ENCODE assay signal across 26 cellular contexts in genomic region chr20:24489631-24490260, GRCh38. TPM values are rescaled to one million over a fixed set of nuclear protein-coding genes. Genes with fewer than 3 reads are reported as not detected.
A peak's percentile ranks its signal among the peaks of the same experiment; 100 is the strongest.
DNase-seq lines count a peak whose midpoint lies in the region; ATAC-seq and TF ChIP-seq lines count a peak whose summit lies in the region.
"Had no signal": no experiment of that assay in that cellular context is flagged by ENCODE, and none has a peak within 500 bp of the region (broad histone marks: within the 10 kb centered on the region; RNA-seq: fewer than 3 reads in every experiment).

No MANE protein-coding gene starts in this region.

- no peak for TF ChIP-seq CTCF in heart left ventricle (IDR thresholded peaks at IDR 0.05)

- no peak overlapping the region for H2BK15ac ChIP-seq in neuronal stem cell (ENCODE audit: low read length)

- peak; percentile 44 to 71 (median 58) for ATAC-seq in heart left ventricle
- ATAC-seq in HG02973 (IDR thresholded peaks at IDR 0.05; ENCODE audit: unreplicated experiment): no peak
- ATAC-seq in GM21526 (IDR thresholded peaks at IDR 0.05; ENCODE audit: low FRiP score, unreplicated experiment): no peak
- ATAC-seq: Panc1 had no signal

- no peak overlapping the region for H2AFZ ChIP-seq in neuronal stem cell (ENCODE audit: low read length)

- TF ChIP-seq POLR2A in heart left ventricle (IDR thresholded peaks at IDR 0.05): no peak

- 64 to 73% (median 67%) methylated on average over 9 of the region's 9 CpGs for WGBS in heart left ventricle, 4 donors
- no CpG with 5 or more reads among the region's 9 CpGs for WGBS in neuronal stem cell (ENCODE audit: extremely low coverage in 2 of 2, insufficient read length in 2 of 2, insufficient replicate concordance in 1 of 2), 2 donors

- H3K4ac ChIP-seq in neuronal stem cell (ENCODE audit: low read length): no peak overlapping the region

- no peaks in the 10 kb centered on the region for H3K36me3 ChIP-seq in BLaER1
- H3K36me3 ChIP-seq in heart left ventricle: no peaks in the 10 kb centered on the region
- peaks cover 0 to 7% of the 10 kb centered on the region in 2 donors for H3K36me3 ChIP-seq in neuronal stem cell (replicated peaks in 1 of 2; ENCODE audit: control insufficient read depth in 2 of 2, insufficient read depth in 2 of 2, low read length in 2 of 2)
- no peaks in the 10 kb centered on the region for H3K36me3 ChIP-seq in effector memory CD4-positive, alpha-beta T cell (ENCODE audit: control insufficient read depth, insufficient read depth, low read length)
- H3K36me3 ChIP-seq: HAP-1 had no signal

- no peak overlapping the region for H2BK12ac ChIP-seq in neuronal stem cell (ENCODE audit: low read length)

- no peaks in the 10 kb centered on the region for H3K27me3 ChIP-seq in BLaER1
- H3K27me3 ChIP-seq in heart left ventricle: no peaks in the 10 kb centered on the region
- no peaks in the 10 kb centered on the region for H3K27me3 ChIP-seq in neuronal stem cell (ENCODE audit: control insufficient read depth in 3 of 3, insufficient read depth in 3 of 3, low read depth in 1 of 3, low read length in 3 of 3)
- no peaks in the 10 kb centered on the region for H3K27me3 ChIP-seq in effector memory CD4-positive, alpha-beta T cell (replicated peaks; ENCODE audit: control insufficient read depth, insufficient read depth, low read length, poor library complexity, severe bottlenecking)

- H3K4me1 ChIP-seq in BLaER1: peaks cover 41% of the 10 kb centered on the region
- peaks cover 0 to 46% (median 6%) of the 10 kb centered on the region in 12 donors for H3K4me1 ChIP-seq in heart left ventricle
- peaks cover 0 to 18% of the 10 kb centered on the region in 2 donors for H3K4me1 ChIP-seq in neuronal stem cell (ENCODE audit: control insufficient read depth in 2 of 2, insufficient read depth in 1 of 2, low read depth in 1 of 2, low read length in 2 of 2)
- no peaks in the 10 kb centered on the region for H3K4me1 ChIP-seq in effector memory CD4-positive, alpha-beta T cell (ENCODE audit: control insufficient read depth, insufficient read depth, low read length, poor library complexity, severe bottlenecking)
- H3K4me1 ChIP-seq: HAP-1 had no signal

- H3K27ac ChIP-seq in BLaER1: no peak overlapping the region
- H3K27ac ChIP-seq in heart left ventricle: peak overlapping the region in 3 of 12 donors; percentile 16 to 19 (median 19)
- no peak overlapping the region for H3K27ac ChIP-seq in neuronal stem cell (replicated peaks; ENCODE audit: low read length)
- no peak overlapping the region for H3K27ac ChIP-seq in effector memory CD4-positive, alpha-beta T cell (ENCODE audit: insufficient read depth, low read length, poor library complexity, severe bottlenecking)
- H3K27ac ChIP-seq: KMS-11, RWPE1 had no signal

- no peak overlapping the region for H4K8ac ChIP-seq in neuronal stem cell (ENCODE audit: low read depth, low read length)

- H3K14ac ChIP-seq in neuronal stem cell (ENCODE audit: low read length): no peak overlapping the region

- no peak overlapping the region for H2BK5ac ChIP-seq in neuronal stem cell (ENCODE audit: low read length)

- DNase-seq in SK-N-DZ (ENCODE audit: low spot score) (peak; percentile 40), heart left ventricle (no peak), neuronal stem cell (ENCODE audit: low spot score) (no peak)
- no peak for DNase-seq in effector memory CD4-positive, alpha-beta T cell
- DNase-seq: Calu3; CD8-positive, alpha-beta memory T cell; DMS79 treated with DMSO at 0.1 percent for 48 hours; HFFc6; NCI-H1048; NCI-H1417; NCI-H1694; NCI-H2029 treated with DMSO at 0.1 percent for 48 hours; NCI-H446 treated with DMSO at 0.1 percent for 48 hours; NCI-H526 treated with DMSO at 0.1 percent for 48 hours; SIG-M5; SK-N-SH; SW 1271 had no signal

- no peak overlapping the region for H2AK5ac ChIP-seq in neuronal stem cell (ENCODE audit: low read depth, low read length)

- H4K20me1 ChIP-seq in BLaER1: no peaks in the 10 kb centered on the region

- peak overlapping the region; percentile 11 for H4K91ac ChIP-seq in neuronal stem cell (ENCODE audit: low read depth, low read length, poor library complexity)

- H3K18ac ChIP-seq in neuronal stem cell (ENCODE audit: low read length): peak overlapping the region; percentile 33

- H3K79me1 ChIP-seq in neuronal stem cell (ENCODE audit: low read depth, low read length): peaks cover 4% of the 10 kb centered on the region

- H3K4me2 ChIP-seq in BLaER1 (peak overlapping the region; percentile 9; the same call in 1 of the 2 replicates), neuronal stem cell (ENCODE audit: insufficient read depth, low read length, poor library complexity, severe bottlenecking) (no peak overlapping the region)
- H3K4me2 ChIP-seq: KMS-11, SK-N-SH had no signal

- intact Hi-C loops in heart left ventricle (cut with DNase I): no loop called here

- H3K9me3 ChIP-seq in BLaER1: no peaks in the 10 kb centered on the region
- H3K9me3 ChIP-seq in heart left ventricle: no peaks in the 10 kb centered on the region
- H3K9me3 ChIP-seq in neuronal stem cell (replicated peaks in 1 of 2; ENCODE audit: control insufficient read depth in 2 of 2, insufficient read depth in 1 of 2, low read depth in 1 of 2, low read length in 2 of 2): peaks cover 0 to 5% of the 10 kb centered on the region in 2 donors
- H3K9me3 ChIP-seq in effector memory CD4-positive, alpha-beta T cell (ENCODE audit: control insufficient read depth, low read length): no peaks in the 10 kb centered on the region
- H3K9me3 ChIP-seq: HAP-1, SK-N-SH had no signal

- H3K23ac ChIP-seq in neuronal stem cell (ENCODE audit: low read depth, low read length, poor library complexity): peak overlapping the region; percentile 6

- no peak overlapping the region for H3K4me3 ChIP-seq in BLaER1
- no peak overlapping the region for H3K4me3 ChIP-seq in heart left ventricle
- H3K4me3 ChIP-seq in neuronal stem cell (ENCODE audit: low read length in 2 of 2): peak overlapping the region in 1 of 2 donors; percentile 3
- no peak overlapping the region for H3K4me3 ChIP-seq in effector memory CD4-positive, alpha-beta T cell (ENCODE audit: insufficient read depth, low read depth, low read length, poor library complexity, severe bottlenecking)
- H3K4me3 ChIP-seq: HAP-1 had no signal

- H3K9ac ChIP-seq in BLaER1 (no peak overlapping the region), neuronal stem cell (ENCODE audit: low read depth, low read length, poor library complexity) (no peak overlapping the region)
- H3K9ac ChIP-seq: KMS-11, SK-N-SH had no signal

- no peak overlapping the region for H2BK120ac ChIP-seq in neuronal stem cell (ENCODE audit: low read depth, low read length)

RNA-seq across cellular contexts. Expression of gene SYNDIG1, which starts 20.3 kb away (rescaled TPM):
- polyA plus RNA-seq in SK-N-DZ (2014; cell fraction: cytosol; rRNA removed): 1.0 and 1.6 TPM in 2 replicates
- polyA plus RNA-seq in SK-N-DZ (2014; cell fraction: nucleus; rRNA removed): 0.05 and 0.89 TPM in 2 replicates
- 10 to 100 TPM; 14.1 to 41.8 (median 24.2) TPM for total RNA-seq in heart left ventricle
- polyA plus RNA-seq in heart left ventricle: 10 to 100 TPM in 1 of 2 donors, 1 to 10 TPM in 1; 8.4 to 21.7 TPM
- polyA plus RNA-seq in neuronal stem cell (2013, experiment 1 of 2): 1.8 TPM
- polyA plus RNA-seq in neuronal stem cell (2013, experiment 2 of 2): 1.7 TPM
- total RNA-seq: Calu3; CD8-positive, alpha-beta memory T cell had no signal
- polyA plus RNA-seq: CD14-positive monocyte; CD8-positive, alpha-beta memory T cell; IgD-negative memory B cell; SK-N-SH had no signal

Comparison
In these comparisons a context has a peak if more than half of its experiments do, and no peak if none do; other contexts are left out.
1. ATAC-seq: peak in heart left ventricle (4 of 4); none in HG02973 (single experiment) and GM21526 (single experiment).